ENCODE assay signal across 8 cellular contexts in the genomic region with DNA sequence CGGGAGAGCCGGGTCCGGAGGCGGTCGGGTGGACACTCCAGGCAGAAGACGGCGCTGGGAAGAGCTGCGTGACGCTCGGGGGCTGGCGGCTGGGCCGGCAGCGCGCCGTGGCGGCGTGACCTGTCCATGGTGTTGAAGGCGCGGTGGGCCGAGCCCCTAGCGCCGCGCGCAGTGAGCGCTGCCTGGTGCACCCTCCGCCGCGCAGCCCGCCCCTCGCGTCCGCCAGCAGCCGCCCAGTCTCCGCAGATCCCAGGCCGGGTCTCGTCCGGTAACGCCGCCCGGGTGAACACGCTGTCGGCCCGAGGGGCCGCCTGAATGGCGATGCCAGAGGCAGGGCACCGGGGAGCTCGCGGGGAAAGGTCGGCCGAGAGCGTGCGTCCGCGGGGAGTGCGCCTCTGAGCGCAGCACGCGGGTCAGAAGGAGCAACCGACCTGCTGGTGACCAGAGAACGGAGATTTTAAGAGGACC. TPM values are rescaled to one million over a fixed set of nuclear protein-coding genes. Genes with fewer than 3 reads are reported as not detected.
DNase-seq lines count a peak whose midpoint lies in the region; ATAC-seq, FAIRE-seq and TF ChIP-seq lines count a peak whose summit lies in the region.

No MANE protein-coding gene starts in this region.

- peak overlapping the region; percentile 67 for H3K4me3 Mint-ChIP-seq in activated CD4-positive, alpha-beta memory T cell treated with anti-CD3 and anti-CD28 coated beads, Interleukin-2, amount 10 ng/mL, durations not matched to agents 7 days and 5 days
- peak overlapping the region; percentile 82 for H3K4me3 Mint-ChIP-seq in natural killer cell

- peak overlapping the region; percentile 32 for H3K4me3 ChIP-seq in BJ (ENCODE audit: low read depth, low read length)
- peak overlapping the region; percentile 19; the same call in 1 of the 2 replicates for H3K4me3 ChIP-seq in HFF-Myc (replicated peaks; ENCODE audit: low read depth, low read length)
- peak overlapping the region in 1 of 4 experiments; percentile 58 for H3K4me3 ChIP-seq in fibroblast of lung (replicated peaks in 1 of 4; ENCODE audit: control extremely low read depth in 1 of 4, insufficient read depth in 1 of 4, low read depth in 3 of 4, low read length in 4 of 4)
- H3K4me3 ChIP-seq in small intestine (ENCODE audit: low read depth in 1 of 2, low read length in 2 of 2) = peak overlapping the region in 1 of 2 donors; percentile 51

- H3K27ac Mint-ChIP-seq in activated CD4-positive, alpha-beta memory T cell treated with anti-CD3 and anti-CD28 coated beads, Interleukin-2, amount 10 ng/mL, durations not matched to agents 7 days and 5 days = no peak overlapping the region
- H3K27ac Mint-ChIP-seq in natural killer cell = no peak overlapping the region

- H3K4me2 ChIP-seq in fibroblast of lung (ENCODE audit: extremely low read depth, insufficient read depth, low read length) = peak overlapping the region; percentile 73

- intact Hi-C loops in natural killer cell (cut with micrococcal nuclease) = no loop called here

- WGBS in small intestine, 3 donors = 0 to 3% (median 1%) methylated on average over 43 to 60 of the region's 60 CpGs

- TF ChIP-seq CTCF in BJ (IDR thresholded peaks at IDR 0.05; ENCODE audit: insufficient read depth, low read depth, low read length) = no peak
- no peak for TF ChIP-seq CTCF in HFF-Myc (IDR thresholded peaks at IDR 0.05; ENCODE audit: low read depth, low read length, missing control alignments)
- TF ChIP-seq CTCF in fibroblast of lung (conservative IDR thresholded peaks at IDR 0.05 in 1 of 2, IDR thresholded peaks at IDR 0.05 in 1 of 2; ENCODE audit: low read depth in 1 of 2, low read length in 2 of 2) = no peak
- TF ChIP-seq CTCF in natural killer cell (IDR thresholded peaks at IDR 0.05) = no peak

- no peaks in the 10 kb centered on the region for H3K79me2 ChIP-seq in fibroblast of lung (ENCODE audit: control insufficient read depth, insufficient read depth, low read length)

- DNase-seq in BJ (ENCODE audit: low read depth) (no peak), HFF-Myc (ENCODE audit: extremely low read depth, low read depth) (no peak), fibroblast of lung (ENCODE audit: low read depth in 2 of 2) (peak; percentile 29 to 63), natural killer cell (no peak), pons (ENCODE audit: low spot score) (no peak), small intestine (no peak)
- DNase-seq in activated CD4-positive, alpha-beta memory T cell treated with anti-CD3 and anti-CD28 coated beads, Interleukin-2, amount 10 ng/mL, durations not matched to agents 7 days and 5 days = peak; percentile 34

- H3K9me3 ChIP-seq in fibroblast of lung (ENCODE audit: control insufficient read depth, insufficient read depth, low read depth, low read length) = no peaks in the 10 kb centered on the region
- no peaks in the 10 kb centered on the region for H3K9me3 ChIP-seq in small intestine (ENCODE audit: control insufficient read depth, low read depth)

- H3K4me1 ChIP-seq in fibroblast of lung (ENCODE audit: control insufficient read depth, extremely low read depth, insufficient read depth, low read length) (no peaks in the 10 kb centered on the region), small intestine (ENCODE audit: control insufficient read depth in 2 of 2, insufficient read depth in 1 of 2, low read depth in 1 of 2, low read length in 1 of 2) (peaks cover 0 to 8% of the 10 kb centered on the region in 2 donors)

- no peaks in the 10 kb centered on the region for H3K9me3 Mint-ChIP-seq in activated CD4-positive, alpha-beta memory T cell treated with anti-CD3 and anti-CD28 coated beads, Interleukin-2, amount 10 ng/mL, durations not matched to agents 7 days and 5 days
- no peaks in the 10 kb centered on the region for H3K9me3 Mint-ChIP-seq in natural killer cell

- H3K27me3 ChIP-seq in BJ (ENCODE audit: control insufficient read depth, insufficient read depth, low read length) = peaks cover 33% of the 10 kb centered on the region
- peaks cover 33% of the 10 kb centered on the region for H3K27me3 ChIP-seq in fibroblast of lung (ENCODE audit: control insufficient read depth, insufficient read depth, low read length)
- peaks cover 16 to 30% of the 10 kb centered on the region in 2 donors for H3K27me3 ChIP-seq in small intestine (ENCODE audit: control insufficient read depth in 2 of 2, insufficient read depth in 2 of 2, low read length in 2 of 2)

- H3K36me3 ChIP-seq in BJ (ENCODE audit: control insufficient read depth, insufficient read depth, low read length) (no peaks in the 10 kb centered on the region), fibroblast of lung (ENCODE audit: control insufficient read depth, insufficient read depth, low read length) (no peaks in the 10 kb centered on the region), small intestine (ENCODE audit: control insufficient read depth in 2 of 2, insufficient read depth in 2 of 2, low read length in 2 of 2) (no peaks in the 10 kb centered on the region)

- H4K20me1 ChIP-seq in fibroblast of lung (ENCODE audit: control insufficient read depth, extremely low read depth, insufficient read depth, low read length) = no peaks in the 10 kb centered on the region

- POLR2A ChIA-PET in BJ (lab: Charles Lee) = no interaction called here
- POLR2A ChIA-PET in activated CD4-positive, alpha-beta memory T cell treated with anti-CD3 and anti-CD28 coated beads, Interleukin-2, amount 10 ng/mL, durations not matched to agents 7 days and 5 days (lab: Charles Lee) = interaction anchor here (1.6 to 2.3 kb wide), 2 partner anchors 58 to 665 kb away, joined by 6 to 7 read pairs; partner anchors contain the start of genes MRPS33 and SSBP1

- no peak overlapping the region for H2AFZ ChIP-seq in fibroblast of lung (ENCODE audit: low read length)

- peaks cover 46% of the 10 kb centered on the region for H3K27me3 Mint-ChIP-seq in activated CD4-positive, alpha-beta memory T cell treated with anti-CD3 and anti-CD28 coated beads, Interleukin-2, amount 10 ng/mL, durations not matched to agents 7 days and 5 days
- H3K27me3 Mint-ChIP-seq in natural killer cell (ENCODE audit: low read depth in 2 of 2) = peaks cover 42% of the 10 kb centered on the region in 2 donors

- no peak for FAIRE-seq in small intestine (lab: Jason Lieb, UNC)

- H3K36me3 Mint-ChIP-seq in activated CD4-positive, alpha-beta memory T cell treated with anti-CD3 and anti-CD28 coated beads, Interleukin-2, amount 10 ng/mL, durations not matched to agents 7 days and 5 days (ENCODE audit: low read depth) = no peaks in the 10 kb centered on the region
- no peaks in the 10 kb centered on the region for H3K36me3 Mint-ChIP-seq in natural killer cell

- H3K9ac ChIP-seq in fibroblast of lung (ENCODE audit: insufficient read depth, low read length) = no peak overlapping the region

- CTCF ChIA-PET in BJ (lab: Yijun Ruan, JAX) = no interaction called here
- CTCF ChIA-PET in activated CD4-positive, alpha-beta memory T cell treated with anti-CD3 and anti-CD28 coated beads, Interleukin-2, amount 10 ng/mL, durations not matched to agents 7 days and 5 days (lab: Charles Lee) = no interaction called here

- H3K4me1 Mint-ChIP-seq in activated CD4-positive, alpha-beta memory T cell treated with anti-CD3 and anti-CD28 coated beads, Interleukin-2, amount 10 ng/mL, durations not matched to agents 7 days and 5 days = peaks cover 23% of the 10 kb centered on the region
- peaks cover 20 to 25% of the 10 kb centered on the region in 2 donors for H3K4me1 Mint-ChIP-seq in natural killer cell

- peak; percentile 42 to 71 (median 62) for ATAC-seq in natural killer cell
- ATAC-seq in GM21619 (IDR thresholded peaks at IDR 0.05; ENCODE audit: unreplicated experiment) = no peak

- H3K27ac ChIP-seq in fibroblast of lung (ENCODE audit: insufficient read depth, low read length) (no peak overlapping the region), small intestine (ENCODE audit: low read depth in 1 of 2, low read length in 1 of 2) (no peak overlapping the region)

RNA-seq across cellular contexts. Expression of gene TMEM178B, which starts 0.7 kb away (rescaled TPM):
- 0.43 and 0.59 TPM in 2 replicates for polyA plus RNA-seq in BJ (2011; rRNA removed)
- 0.98 and 1.0 TPM in 2 replicates for polyA minus RNA-seq in BJ (2011; rRNA and poly(A)+ RNA removed)
- 1 to 10 TPM; 1.7 TPM for total RNA-seq in activated CD4-positive, alpha-beta memory T cell treated with anti-CD3 and anti-CD28 coated beads, Interleukin-2, amount 10 ng/mL, durations not matched to agents 7 days and 5 days
- under 0.01 TPM in 2 replicates for total RNA-seq in fibroblast of lung
- polyA plus RNA-seq in fibroblast of lung = 0.02 and 0.14 TPM in 2 replicates
- 0.01 and 0.08 TPM in 2 replicates for polyA plus RNA-seq in fibroblast of lung (2012)
- polyA minus RNA-seq in fibroblast of lung (ENCODE audit: low replicate concordance) = 0.35 TPM in 1 of 2 replicates, not detected in the other
- total RNA-seq in natural killer cell = not detected
- polyA plus RNA-seq in small intestine = under 1 TPM in 1 of 3 donors, not detected in 2; 0.69 TPM

RNA-seq across cellular contexts. Expression of gene MRPS33, which starts 58.5 kb away (rescaled TPM):
- polyA plus RNA-seq in BJ (2011; rRNA removed) (30.6 and 67.1 TPM in 2 replicates), fibroblast of lung (64.8 and 73.6 TPM in 2 replicates), small intestine (100 to 1,000 TPM in 2 of 3 donors, 10 to 100 TPM in 1; 82.1 to 119 (median 112) TPM)
- polyA minus RNA-seq in BJ (2011; rRNA and poly(A)+ RNA removed) = 7.7 and 11.8 TPM in 2 replicates
- total RNA-seq in activated CD4-positive, alpha-beta memory T cell treated with anti-CD3 and anti-CD28 coated beads, Interleukin-2, amount 10 ng/mL, durations not matched to agents 7 days and 5 days = 10 to 100 TPM; 58.5 to 68.3 TPM
- total RNA-seq in fibroblast of lung (30.6 and 40.1 TPM in 2 replicates), natural killer cell (10 to 100 TPM; 12.8 to 14.1 (median 13.7) TPM)
- 90.5 and 107 TPM in 2 replicates for polyA plus RNA-seq in fibroblast of lung (2012)
- polyA minus RNA-seq in fibroblast of lung (ENCODE audit: low replicate concordance) = 0.08 and 9.4 TPM in 2 replicates

Comparison
In these comparisons a context has a peak if more than half of its experiments do, and no peak if none do; other contexts are left out.
1. DNase-seq: peak in activated CD4-positive, alpha-beta memory T cell treated with anti-CD3 and anti-CD28 coated beads, Interleukin-2, amount 10 ng/mL, durations not matched to agents 7 days and 5 days (single experiment) and fibroblast of lung (2 of 2); none in BJ (single experiment), HFF-Myc (single experiment), natural killer cell (single experiment), pons (single experiment) and small intestine (single experiment).